ENCODE assay signal across 16 cellular contexts in genomic region chr14:31578792-31579191, GRCh38.
"Had no signal": no experiment of that assay in that cellular context is flagged by ENCODE, and none has a peak within 500 bp of the region (broad histone marks: within the 10 kb centered on the region; RNA-seq: fewer than 3 reads in every experiment).

No MANE protein-coding gene starts in this region.

- H3K27ac Mint-ChIP-seq: activated naive CD8-positive, alpha-beta T cell; progenitor cell of endocrine pancreas; T-helper 2 cell treated with Interferon-gamma antibody and Interleukin-4, amounts not matched to agents 5 μg/mL and 100 μg/mL, for 36 hours had no signal

- H3K36me3 ChIP-seq: breast epithelium, gastrocnemius medialis, sigmoid colon, thoracic aorta had no signal

- H3K4me1 ChIP-seq: breast epithelium had no signal

- H3K27ac ChIP-seq: hepatocyte had no signal

- DNase-seq: activated CD4-positive, alpha-beta T cell treated with anti-CD3 and anti-CD28 coated beads, Interleukin-2, amount 50 U/mL, for 1 hour; activated effector memory CD4-positive, alpha-beta T cell treated with anti-CD3 and anti-CD28 coated beads, Interleukin-2, amount 50 U/mL, for 16 hours; cortex of kidney; effector memory CD4-positive, alpha-beta T cell; gastrocnemius medialis; naive thymus-derived CD4-positive, alpha-beta T cell; sigmoid colon; stimulated activated CD4-positive, alpha-beta T cell treated with anti-CD3 and anti-CD28 coated beads, Interleukin-2, amount 100 ng/mL, for 48 hours; stimulated activated naive CD4-positive, alpha-beta T cell treated with Interleukin-2 at 50 U/mL for 16 hours had no signal

- H3K9me3 Mint-ChIP-seq: naive thymus-derived CD4-positive, alpha-beta T cell; T-helper 2 cell treated with Interferon-gamma antibody and Interleukin-4, amounts not matched to agents 5 μg/mL and 100 μg/mL, for 36 hours had no signal

- H3K27me3 Mint-ChIP-seq: activated naive CD8-positive, alpha-beta T cell; naive thymus-derived CD4-positive, alpha-beta T cell; progenitor cell of endocrine pancreas had no signal

- ATAC-seq: naive thymus-derived CD4-positive, alpha-beta T cell had no signal

- H3K79me2 ChIP-seq: hepatocyte had no signal

- H3K4me3 Mint-ChIP-seq: activated naive CD8-positive, alpha-beta T cell; naive thymus-derived CD4-positive, alpha-beta T cell; T-helper 2 cell treated with Interferon-gamma antibody and Interleukin-4, amounts not matched to agents 5 μg/mL and 100 μg/mL, for 36 hours had no signal

- H3K27me3 ChIP-seq: breast epithelium, gastrocnemius medialis, hepatocyte, sigmoid colon had no signal

- H2AFZ ChIP-seq: hepatocyte had no signal

- H3K4me2 ChIP-seq: hepatocyte had no signal

- H3K4me3 ChIP-seq: breast epithelium, gastrocnemius medialis, hepatocyte, lung, sigmoid colon, thoracic aorta had no signal

- H3K9me3 ChIP-seq: breast epithelium, gastrocnemius medialis, sigmoid colon, thoracic aorta had no signal
